ENCODE assay signal across 2 cellular contexts in genomic region chr3:123258359-123258758, GRCh38.
TF ChIP-seq lines count a peak whose summit lies in the region.

No MANE protein-coding gene starts in this region.

TF ChIP-seq in SK-N-SH treated with all-trans-retinoic acid at 6 μM for 48 hours, 23 proteins besides CTCF, POLR2A, EP300 and RAD21 (continued from another document):
- TF ChIP-seq, protein P1, sequence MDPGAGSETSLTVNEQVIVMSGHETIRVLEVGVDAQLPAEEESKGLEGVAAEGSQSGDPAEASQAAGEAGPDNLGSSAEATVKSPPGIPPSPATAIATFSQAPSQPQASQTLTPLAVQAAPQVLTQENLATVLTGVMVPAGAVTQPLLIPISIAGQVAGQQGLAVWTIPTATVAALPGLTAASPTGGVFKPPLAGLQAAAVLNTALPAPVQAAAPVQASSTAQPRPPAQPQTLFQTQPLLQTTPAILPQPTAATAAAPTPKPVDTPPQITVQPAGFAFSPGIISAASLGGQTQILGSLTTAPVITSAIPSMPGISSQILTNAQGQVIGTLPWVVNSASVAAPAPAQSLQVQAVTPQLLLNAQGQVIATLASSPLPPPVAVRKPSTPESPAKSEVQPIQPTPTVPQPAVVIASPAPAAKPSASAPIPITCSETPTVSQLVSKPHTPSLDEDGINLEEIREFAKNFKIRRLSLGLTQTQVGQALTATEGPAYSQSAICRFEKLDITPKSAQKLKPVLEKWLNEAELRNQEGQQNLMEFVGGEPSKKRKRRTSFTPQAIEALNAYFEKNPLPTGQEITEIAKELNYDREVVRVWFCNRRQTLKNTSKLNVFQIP (CRISPR knock-in tag; IDR thresholded peaks at IDR 0.05; ENCODE audit: borderline replicate concordance, low read depth): no peak
- TF ChIP-seq, protein P2, sequence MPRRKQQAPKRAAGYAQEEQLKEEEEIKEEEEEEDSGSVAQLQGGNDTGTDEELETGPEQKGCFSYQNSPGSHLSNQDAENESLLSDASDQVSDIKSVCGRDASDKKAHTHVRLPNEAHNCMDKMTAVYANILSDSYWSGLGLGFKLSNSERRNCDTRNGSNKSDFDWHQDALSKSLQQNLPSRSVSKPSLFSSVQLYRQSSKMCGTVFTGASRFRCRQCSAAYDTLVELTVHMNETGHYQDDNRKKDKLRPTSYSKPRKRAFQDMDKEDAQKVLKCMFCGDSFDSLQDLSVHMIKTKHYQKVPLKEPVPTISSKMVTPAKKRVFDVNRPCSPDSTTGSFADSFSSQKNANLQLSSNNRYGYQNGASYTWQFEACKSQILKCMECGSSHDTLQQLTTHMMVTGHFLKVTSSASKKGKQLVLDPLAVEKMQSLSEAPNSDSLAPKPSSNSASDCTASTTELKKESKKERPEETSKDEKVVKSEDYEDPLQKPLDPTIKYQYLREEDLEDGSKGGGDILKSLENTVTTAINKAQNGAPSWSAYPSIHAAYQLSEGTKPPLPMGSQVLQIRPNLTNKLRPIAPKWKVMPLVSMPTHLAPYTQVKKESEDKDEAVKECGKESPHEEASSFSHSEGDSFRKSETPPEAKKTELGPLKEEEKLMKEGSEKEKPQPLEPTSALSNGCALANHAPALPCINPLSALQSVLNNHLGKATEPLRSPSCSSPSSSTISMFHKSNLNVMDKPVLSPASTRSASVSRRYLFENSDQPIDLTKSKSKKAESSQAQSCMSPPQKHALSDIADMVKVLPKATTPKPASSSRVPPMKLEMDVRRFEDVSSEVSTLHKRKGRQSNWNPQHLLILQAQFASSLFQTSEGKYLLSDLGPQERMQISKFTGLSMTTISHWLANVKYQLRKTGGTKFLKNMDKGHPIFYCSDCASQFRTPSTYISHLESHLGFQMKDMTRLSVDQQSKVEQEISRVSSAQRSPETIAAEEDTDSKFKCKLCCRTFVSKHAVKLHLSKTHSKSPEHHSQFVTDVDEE (CRISPR knock-in tag; IDR thresholded peaks at IDR 0.05): no peak
- TF ChIP-seq SNAI2 (CRISPR knock-in tag; IDR thresholded peaks at IDR 0.05): no peak
- TF ChIP-seq RARB (CRISPR knock-in tag; IDR thresholded peaks at IDR 0.05): no peak
- TF ChIP-seq ARNTL (CRISPR knock-in tag; IDR thresholded peaks at IDR 0.05; ENCODE audit: borderline replicate concordance, low read depth): no peak
- TF ChIP-seq ZC3H10 (CRISPR knock-in tag; IDR thresholded peaks at IDR 0.05): no peak

TF ChIP-seq in SK-N-SH, 30 proteins besides CTCF, POLR2A, EP300 and RAD21 (continued from another document):
- TF ChIP-seq, protein P3, sequence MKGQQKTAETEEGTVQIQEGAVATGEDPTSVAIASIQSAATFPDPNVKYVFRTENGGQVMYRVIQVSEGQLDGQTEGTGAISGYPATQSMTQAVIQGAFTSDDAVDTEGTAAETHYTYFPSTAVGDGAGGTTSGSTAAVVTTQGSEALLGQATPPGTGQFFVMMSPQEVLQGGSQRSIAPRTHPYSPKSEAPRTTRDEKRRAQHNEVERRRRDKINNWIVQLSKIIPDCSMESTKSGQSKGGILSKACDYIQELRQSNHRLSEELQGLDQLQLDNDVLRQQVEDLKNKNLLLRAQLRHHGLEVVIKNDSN (IDR thresholded peaks at IDR 0.05; ENCODE audit: borderline replicate concordance, low read depth): no peak
- no peak for TF ChIP-seq FOXM1 (IDR thresholded peaks at IDR 0.05; ENCODE audit: low read depth)
- no peak for TF ChIP-seq GATA2 (CRISPR knock-in tag; IDR thresholded peaks at IDR 0.05)
- no peak for TF ChIP-seq TEAD4 (IDR thresholded peaks at IDR 0.05; ENCODE audit: borderline replicate concordance, insufficient read depth)
- no peak for TF ChIP-seq RFX5 (IDR thresholded peaks at IDR 0.05; ENCODE audit: low read length)
- no peak for TF ChIP-seq ZBTB33 (IDR thresholded peaks at IDR 0.05; ENCODE audit: borderline replicate concordance, low read depth)
- no peak for TF ChIP-seq NRF1 (IDR thresholded peaks at IDR 0.05; ENCODE audit: low read depth, low read length)
- no peak for TF ChIP-seq SMC3 (IDR thresholded peaks at IDR 0.05; ENCODE audit: low read depth, low read length)
